17 cellular contexts compared by ENCODE assay signal in genomic region chr22:49239264-49240015, GRCh38.
"Had no signal": no experiment of that assay in that cellular context is flagged by ENCODE, and none has a peak within 500 bp of the region (broad histone marks: within the 10 kb centered on the region; RNA-seq: fewer than 3 reads in every experiment).

No MANE protein-coding gene starts in this region.

- H3K27ac ChIP-seq: esophagus squamous epithelium, upper lobe of left lung, VCaP had no signal

- H3K27me3 ChIP-seq: upper lobe of left lung had no signal

- H3K4me3 ChIP-seq: esophagus squamous epithelium, upper lobe of left lung had no signal

- H3K9me3 ChIP-seq: esophagus squamous epithelium, upper lobe of left lung had no signal

- H3K27me3 Mint-ChIP-seq: activated naive CD4-positive, alpha-beta T cell treated with anti-CD3 and anti-CD28 coated beads, Interleukin-2, amount 50 U/mL, for 24 hours had no signal

- H3K36me3 ChIP-seq: esophagus squamous epithelium, upper lobe of left lung had no signal

- H3K4me1 Mint-ChIP-seq: activated naive CD4-positive, alpha-beta T cell treated with anti-CD3 and anti-CD28 coated beads, Interleukin-2, amount 50 U/mL, for 24 hours; immature natural killer cell; mesothelial cell of epicardium; nephron; stimulated activated naive CD8-positive, alpha-beta T cell treated with anti-CD3 and anti-CD28 coated beads, Interleukin-15, amount 100 ng/mL, for 72 hours had no signal

- H3K9me3 Mint-ChIP-seq: activated naive CD4-positive, alpha-beta T cell treated with anti-CD3 and anti-CD28 coated beads, Interleukin-2, amount 50 U/mL, for 24 hours; activated T-cell treated with anti-CD3 and anti-CD28 coated beads, Interleukin-2, amount 50 U/mL, for 24 hours; activated T-helper 2 cell treated with anti-CD3 and anti-CD28 coated beads, Interferon-gamma antibody, Interleukin-2, Interleukin-4, amounts not matched to agents 10 μg/mL and 5 μg/mL and 100 μg/mL, durations not matched to agents 14 hours and 24 hours and 36 hours; dendritic cell treated with granulocyte-macrophage colony-stimulating factor and Interleukin-4, amounts not matched to agents 40 ng/mL and 50 ng/mL, for 4 days; immature natural killer cell; nephron; stimulated activated naive CD8-positive, alpha-beta T cell treated with anti-CD3 and anti-CD28 coated beads, Interleukin-15, amount 100 ng/mL, for 72 hours had no signal

- H3K36me3 Mint-ChIP-seq: activated naive CD4-positive, alpha-beta T cell treated with anti-CD3 and anti-CD28 coated beads, Interleukin-2, amount 50 U/mL, for 24 hours; immature natural killer cell; mesothelial cell of epicardium had no signal

- DNase-seq: activated CD4-positive, CD25-positive, alpha-beta regulatory T cell treated with anti-CD3 and anti-CD28 coated beads, Interleukin-2, amount 50 U/mL, for 72 hours; activated T-cell treated with anti-CD3 and anti-CD28 coated beads, Interleukin-2, amount 50 U/mL, for 24 hours; effector memory CD4-positive, alpha-beta T cell; esophagus squamous epithelium; immature natural killer cell; nucleus accumbens; retina; stimulated activated naive CD8-positive, alpha-beta T cell treated with anti-CD3 and anti-CD28 coated beads, Interleukin-15, amount 100 ng/mL, for 72 hours; SW 1271; T-helper 2 cell; upper lobe of left lung had no signal

- H3K4me3 Mint-ChIP-seq: activated naive CD4-positive, alpha-beta T cell treated with anti-CD3 and anti-CD28 coated beads, Interleukin-2, amount 50 U/mL, for 24 hours; activated T-cell treated with anti-CD3 and anti-CD28 coated beads, Interleukin-2, amount 50 U/mL, for 24 hours; dendritic cell treated with granulocyte-macrophage colony-stimulating factor and Interleukin-4, amounts not matched to agents 40 ng/mL and 50 ng/mL, for 4 days; immature natural killer cell; mesothelial cell of epicardium; nephron; stimulated activated naive CD8-positive, alpha-beta T cell treated with anti-CD3 and anti-CD28 coated beads, Interleukin-15, amount 100 ng/mL, for 72 hours had no signal

- H3K4me1 ChIP-seq: esophagus squamous epithelium had no signal

- H3K27ac Mint-ChIP-seq: activated naive CD4-positive, alpha-beta T cell treated with anti-CD3 and anti-CD28 coated beads, Interleukin-2, amount 50 U/mL, for 24 hours; activated T-cell treated with anti-CD3 and anti-CD28 coated beads, Interleukin-2, amount 50 U/mL, for 24 hours; activated T-helper 2 cell treated with anti-CD3 and anti-CD28 coated beads, Interferon-gamma antibody, Interleukin-2, Interleukin-4, amounts not matched to agents 10 μg/mL and 5 μg/mL and 100 μg/mL, durations not matched to agents 14 hours and 24 hours and 36 hours; dendritic cell treated with granulocyte-macrophage colony-stimulating factor and Interleukin-4, amounts not matched to agents 40 ng/mL and 50 ng/mL, for 4 days; immature natural killer cell; mesothelial cell of epicardium; nephron; stimulated activated naive CD8-positive, alpha-beta T cell treated with anti-CD3 and anti-CD28 coated beads, Interleukin-15, amount 100 ng/mL, for 72 hours had no signal

- ATAC-seq: stimulated activated naive CD8-positive, alpha-beta T cell treated with anti-CD3 and anti-CD28 coated beads, Interleukin-15, amount 100 ng/mL, for 72 hours had no signal
